Comparison of ENCODE assay signal across 8 cellular contexts in genomic region chr10:101292194-101293006, GRCh38.
DNase-seq lines count a peak whose midpoint lies in the region; ATAC-seq and TF ChIP-seq lines count a peak whose summit lies in the region.

No MANE protein-coding gene starts in this region.

- no peaks in the 10 kb centered on the region for H3K36me3 ChIP-seq in heart right ventricle
- no peaks in the 10 kb centered on the region for H3K36me3 ChIP-seq in prostate gland

- H3K9me3 ChIP-seq in heart right ventricle (no peaks in the 10 kb centered on the region), prostate gland (no peaks in the 10 kb centered on the region)

- H3K27ac ChIP-seq in heart right ventricle (peak overlapping the region in 6 of 10 donors; percentile 53 to 81 (median 68)), prostate gland (no peak overlapping the region)

- no peaks in the 10 kb centered on the region for H3K36me3 Mint-ChIP-seq in HFFc6 (ENCODE audit: low read depth)
- no peaks in the 10 kb centered on the region for H3K36me3 Mint-ChIP-seq in activated T-helper 17 cell treated with anti-CD3 and anti-CD28 coated beads, Interleukin-2, amount 50 U/mL, for 72 hours (ENCODE audit: low read depth)

- no peaks in the 10 kb centered on the region for H3K4me1 Mint-ChIP-seq in HFFc6 (ENCODE audit: low read depth)
- H3K4me1 Mint-ChIP-seq in activated T-helper 17 cell treated with anti-CD3 and anti-CD28 coated beads, Interleukin-2, amount 50 U/mL, for 72 hours = no peaks in the 10 kb centered on the region

- intact Hi-C loops in heart right ventricle (cut with DNase I) = loop anchor here in 8 of 10 donors (2.0 to 10.0 kb wide), 9 partner anchors 70 to 282 kb away; no protein-coding TSS in a partner anchor
- intact Hi-C loops in prostate gland (cut with DNase I) = loop anchor here (5.0 to 10.0 kb wide), 2 partner anchors 75 to 272 kb away; no protein-coding TSS in a partner anchor

- H3K27ac Mint-ChIP-seq in HFFc6 = no peak overlapping the region
- H3K27ac Mint-ChIP-seq in activated T-helper 17 cell treated with anti-CD3 and anti-CD28 coated beads, Interleukin-2, amount 50 U/mL, for 72 hours = no peak overlapping the region

- TF ChIP-seq CTCF in HFFc6 (IDR thresholded peaks at IDR 0.05) = no peak
- TF ChIP-seq CTCF in heart right ventricle (IDR thresholded peaks at IDR 0.05) = no peak
- TF ChIP-seq CTCF in prostate gland (IDR thresholded peaks at IDR 0.05) = no peak

- H3K4me3 Mint-ChIP-seq in HFFc6 = peak overlapping the region; percentile 23; the same call in 1 of the 2 replicates
- H3K4me3 Mint-ChIP-seq in activated T-helper 17 cell treated with anti-CD3 and anti-CD28 coated beads, Interleukin-2, amount 50 U/mL, for 72 hours = peak overlapping the region; percentile 70

- TF ChIP-seq POLR2A in prostate gland (IDR thresholded peaks at IDR 0.05) = no peak

- H3K9me3 Mint-ChIP-seq in HFFc6 = no peaks in the 10 kb centered on the region
- H3K9me3 Mint-ChIP-seq in activated T-helper 17 cell treated with anti-CD3 and anti-CD28 coated beads, Interleukin-2, amount 50 U/mL, for 72 hours = no peaks in the 10 kb centered on the region

- peaks cover 36% of the 10 kb centered on the region for H3K27me3 Mint-ChIP-seq in HFFc6 (ENCODE audit: insufficient read depth)
- peaks cover 56% of the 10 kb centered on the region for H3K27me3 Mint-ChIP-seq in activated T-helper 17 cell treated with anti-CD3 and anti-CD28 coated beads, Interleukin-2, amount 50 U/mL, for 72 hours

- peaks cover 0 to 22% (median 12%) of the 10 kb centered on the region in 9 donors for H3K4me1 ChIP-seq in heart right ventricle
- no peaks in the 10 kb centered on the region for H3K4me1 ChIP-seq in prostate gland (replicated peaks)

- H3K4me3 ChIP-seq in heart right ventricle (peak overlapping the region; percentile 41 to 67 (median 62)), prostate gland (peak overlapping the region; percentile 37 to 40)

- no peak for ATAC-seq in activated T-helper 17 cell treated with anti-CD3 and anti-CD28 coated beads, Interleukin-2, amount 50 U/mL, for 72 hours (replicated peaks)
- peak; percentile 72 to 86 (median 80) for ATAC-seq in heart right ventricle
- ATAC-seq in HG03378 (IDR thresholded peaks at IDR 0.05; ENCODE audit: unreplicated experiment) = no peak
- no peak for ATAC-seq in HG03097 (IDR thresholded peaks at IDR 0.05; ENCODE audit: low FRiP score, unreplicated experiment)
- no peak for ATAC-seq in HG03196 (IDR thresholded peaks at IDR 0.05; ENCODE audit: unreplicated experiment)

- peak; percentile 66 for DNase-seq in 8988T
- DNase-seq in HFFc6 = no peak
- peak; percentile 13 to 28 for DNase-seq in heart right ventricle
- no peak for DNase-seq in prostate gland (ENCODE audit: low spot score)

- H3K27me3 ChIP-seq in heart right ventricle (peaks cover 5 to 92% (median 60%) of the 10 kb centered on the region in 7 donors), prostate gland (replicated peaks; ENCODE audit: insufficient read depth) (no peaks in the 10 kb centered on the region)

- WGBS in heart right ventricle, 2 donors = 0 to 1% methylated on average over 64 to 65 of the region's 65 CpGs
- WGBS in prostate gland = under 1% methylated on average over 65 of the region's 65 CpGs

Comparison
In these comparisons a context has a peak if more than half of its experiments do, and no peak if none do; other contexts are left out.
1. DNase-seq: peak in 8988T (single experiment) and heart right ventricle (2 of 2); none in HFFc6 (single experiment) and prostate gland (single experiment).
2. ATAC-seq: peak in heart right ventricle (8 of 8); none in activated T-helper 17 cell treated with anti-CD3 and anti-CD28 coated beads, Interleukin-2, amount 50 U/mL, for 72 hours (single experiment), HG03378 (single experiment), HG03097 (single experiment) and HG03196 (single experiment).
3. H3K27ac ChIP-seq: peak in heart right ventricle (6 of 10); none in prostate gland (0 of 2).